Comparison of ENCODE assay signal across 22 cellular contexts in the genomic region with DNA sequence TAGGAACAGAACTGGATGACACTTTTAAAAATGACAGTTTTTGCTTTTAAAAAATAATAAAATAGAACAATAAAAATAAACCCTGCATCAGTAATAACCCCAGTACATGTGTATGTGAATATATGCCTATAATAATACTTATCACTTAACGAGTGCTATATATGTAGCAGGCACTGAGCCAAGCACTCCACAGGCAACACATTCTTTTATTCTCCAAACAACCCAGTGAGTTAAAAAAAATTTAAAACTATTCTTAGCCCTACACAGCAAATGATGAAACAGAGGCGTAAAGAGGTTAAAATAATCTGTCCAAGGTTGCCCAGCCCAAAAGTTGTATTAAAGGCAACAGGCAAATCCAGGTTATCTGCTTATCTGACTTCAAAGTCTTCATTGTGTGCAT.
"Had no signal": no experiment of that assay in that cellular context is flagged by ENCODE, and none has a peak within 500 bp of the region (broad histone marks: within the 10 kb centered on the region; RNA-seq: fewer than 3 reads in every experiment).

No MANE protein-coding gene starts in this region.

- DNase-seq: effector memory CD4-positive, alpha-beta T cell; gastrocnemius medialis; heart right ventricle; hypothalamus; lower lobe of right lung; natural killer cell; nucleus accumbens; ovary; spleen; stimulated activated CD4-positive, alpha-beta T cell treated with anti-CD3 and anti-CD28 coated beads, Interleukin-15, amount 100 ng/mL, for 24 hours; stimulated activated CD4-positive, alpha-beta T cell treated with anti-CD3 and anti-CD28 coated beads, Interleukin-1b, Interleukin-23, amount 100 ng/mL, for 48 hours; stimulated activated CD4-positive, alpha-beta T cell treated with anti-CD3 and anti-CD28 coated beads, Interleukin-4, amount 100 ng/mL, for 24 hours; tibial artery; upper lobe of left lung; uterus had no signal

- H3K4me1 Mint-ChIP-seq: memory B cell; stimulated activated memory B cell treated with anti-CD40 and anti-IgM and Interleukin-4, amounts not matched to agents 10 μg/mL and 1 μg/mL and 100 μg/mL, for 72 hours had no signal

- H3K9me3 Mint-ChIP-seq: natural killer cell; neural progenitor cell; stimulated activated naive CD8-positive, alpha-beta T cell treated with anti-CD3 and anti-CD28 coated beads, Interleukin-15, Interleukin-2, amounts not matched to agents 100 ng/mL and 50 ng/mL, for 24 hours had no signal

- H3K27ac Mint-ChIP-seq: memory B cell; mesothelial cell of epicardium; natural killer cell; neural progenitor cell; stimulated activated memory B cell treated with anti-CD40 and anti-IgM and Interleukin-4, amounts not matched to agents 10 μg/mL and 1 μg/mL and 100 μg/mL, for 72 hours; stimulated activated naive CD8-positive, alpha-beta T cell treated with anti-CD3 and anti-CD28 coated beads, Interleukin-15, Interleukin-2, amounts not matched to agents 100 ng/mL and 50 ng/mL, for 24 hours had no signal

- H3K9ac ChIP-seq: neural progenitor cell had no signal

- H3K36me3 ChIP-seq: gastrocnemius medialis, heart right ventricle, lower lobe of right lung, neural progenitor cell, ovary, spleen, tibial artery, upper lobe of left lung, uterus had no signal

- H3K4me1 ChIP-seq: gastrocnemius medialis, lower lobe of right lung, spleen, upper lobe of left lung, uterus had no signal

- H3K4me2 ChIP-seq: neural progenitor cell had no signal

- H3K36me3 Mint-ChIP-seq: memory B cell; mesothelial cell of epicardium; natural killer cell; neural progenitor cell; stimulated activated memory B cell treated with anti-CD40 and anti-IgM and Interleukin-4, amounts not matched to agents 10 μg/mL and 1 μg/mL and 100 μg/mL, for 72 hours had no signal

- H3K4me3 ChIP-seq: gastrocnemius medialis, heart right ventricle, lower lobe of right lung, neural progenitor cell, ovary, spleen, tibial artery, upper lobe of left lung, uterus had no signal

- H3K27ac ChIP-seq: gastrocnemius medialis, heart right ventricle, lower lobe of right lung, neural progenitor cell, ovary, spleen, tibial artery, upper lobe of left lung, uterus had no signal

- H3K4me3 Mint-ChIP-seq: memory B cell; mesothelial cell of epicardium; natural killer cell; neural progenitor cell; stimulated activated memory B cell treated with anti-CD40 and anti-IgM and Interleukin-4, amounts not matched to agents 10 μg/mL and 1 μg/mL and 100 μg/mL, for 72 hours; stimulated activated naive CD8-positive, alpha-beta T cell treated with anti-CD3 and anti-CD28 coated beads, Interleukin-15, Interleukin-2, amounts not matched to agents 100 ng/mL and 50 ng/mL, for 24 hours had no signal

- H3K9me3 ChIP-seq: gastrocnemius medialis, heart right ventricle, lower lobe of right lung, ovary, spleen, tibial artery, upper lobe of left lung, uterus had no signal

- H3K27me3 ChIP-seq: gastrocnemius medialis, heart right ventricle, neural progenitor cell, ovary, tibial artery, upper lobe of left lung, uterus had no signal

- ATAC-seq: esophagus mucosa; gastrocnemius medialis; left lobe of liver; lower lobe of right lung; stimulated activated memory B cell treated with anti-CD40 and anti-IgM and Interleukin-4, amounts not matched to agents 10 μg/mL and 1 μg/mL and 100 μg/mL, for 72 hours had no signal
